Comparison of ENCODE assay signal across 9 cellular contexts in genomic region chr3:58434511-58434910, GRCh38. TPM values are rescaled to one million over a fixed set of nuclear protein-coding genes. Genes with fewer than 3 reads are reported as not detected.
DNase-seq lines count a peak whose midpoint lies in the region; ATAC-seq and TF ChIP-seq lines count a peak whose summit lies in the region.
"Had no signal": no experiment of that assay in that cellular context is flagged by ENCODE, and none has a peak within 500 bp of the region (broad histone marks: within the 10 kb centered on the region; RNA-seq: fewer than 3 reads in every experiment).

No MANE protein-coding gene starts in this region.

- H3K27ac Mint-ChIP-seq in CD8-positive, alpha-beta memory T cell: peak overlapping the region in 6 of 8 donors; percentile 9 to 97 (median 82)
- peak overlapping the region; percentile 98 for H3K27ac Mint-ChIP-seq in endodermal cell

- H4K20me1 ChIP-seq in PC-3 (ENCODE audit: low read length) (no peaks in the 10 kb centered on the region; the same call in 1 of the 2 replicates), osteoblast (ENCODE audit: insufficient read depth, low read length) (peaks cover 2% of the 10 kb centered on the region)

- DNase-seq in CD8-positive, alpha-beta memory T cell: no peak
- DNase-seq in PC-3 (no peak), endodermal cell (peak; percentile 86), osteoblast (ENCODE audit: insufficient read length, low spot score, missing footprints) (no peak), HCEC 1CT (no peak), activated gamma-delta T cell (lab: John Stamatoyannopoulos, UW) (no peak), posterior vena cava (ENCODE audit: low spot score) (no peak)
- DNase-seq in stimulated activated CD4-positive, alpha-beta T cell treated with anti-CD3 and anti-CD28 coated beads, Interleukin-4, amount 100 ng/mL, for 4 hours: no peak
- DNase-seq: activated CD4-positive, alpha-beta T cell treated with anti-CD3 and anti-CD28 coated beads, Interleukin-2, amount 50 U/mL, for 1 hour had no signal

- no peak overlapping the region for H3K4me3 ChIP-seq in CD8-positive, alpha-beta memory T cell (ENCODE audit: low read length)
- H3K4me3 ChIP-seq in PC-3 (ENCODE audit: low read length) (no peak overlapping the region), endodermal cell (ENCODE audit: low read length) (peak overlapping the region; percentile 6), osteoblast (ENCODE audit: insufficient read depth, low read length) (no peak overlapping the region)

- POLR2A ChIA-PET in CD8-positive, alpha-beta memory T cell (lab: Charles Lee): no interaction called here
- POLR2A ChIA-PET in PC-3 (lab: Charles Lee; ENCODE audit: unreplicated experiment): interaction anchor here (0.6 kb wide), 1 partner anchor 9 kb away, joined by 4 read pairs; no protein-coding TSS in a partner anchor

- H3K27ac ChIP-seq in CD8-positive, alpha-beta memory T cell (ENCODE audit: low read depth, low read length): no peak overlapping the region
- H3K27ac ChIP-seq in PC-3 (ENCODE audit: low read length): no peak overlapping the region
- H3K27ac ChIP-seq in endodermal cell (ENCODE audit: low read depth, low read length): peak overlapping the region; percentile 35
- H3K27ac ChIP-seq in osteoblast (ENCODE audit: low read depth, low read length): peak overlapping the region; percentile 64

- TF ChIP-seq CTCF in PC-3 (conservative IDR thresholded peaks at IDR 0.05; ENCODE audit: low read depth, low read length) (no peak), endodermal cell (conservative IDR thresholded peaks at IDR 0.05) (no peak), osteoblast (IDR thresholded peaks at IDR 0.05; ENCODE audit: extremely low read depth, low read depth, low read length) (no peak)

- H2AFZ ChIP-seq in PC-3 (ENCODE audit: low read length) (no peak overlapping the region), osteoblast (ENCODE audit: low read length) (no peak overlapping the region)

- CTCF ChIA-PET in CD8-positive, alpha-beta memory T cell (lab: Charles Lee): interaction anchor here (0.6 to 2.7 kb wide), 8 partner anchors 22 to 128 kb away, joined by 3 to 11 read pairs (median 4); partner anchors contain the start of genes HTD2, KCTD6 and RPP14
- CTCF ChIA-PET in PC-3 (lab: Charles Lee): interaction anchor here (0.5 kb wide), 1 partner anchor 134 kb away, joined by 4 read pairs; no protein-coding TSS in a partner anchor

- no peaks in the 10 kb centered on the region for H3K9me3 ChIP-seq in CD8-positive, alpha-beta memory T cell (ENCODE audit: low read length)
- H3K9me3 ChIP-seq in PC-3 (ENCODE audit: low read length) (no peaks in the 10 kb centered on the region), endodermal cell (ENCODE audit: control insufficient read depth, low read length) (peaks cover 5% of the 10 kb centered on the region), osteoblast (ENCODE audit: low read depth, low read length) (no peaks in the 10 kb centered on the region)

- H3K79me2 ChIP-seq in PC-3 (ENCODE audit: low read length) (peaks cover 25% of the 10 kb centered on the region), osteoblast (ENCODE audit: insufficient read depth, low read length) (peaks cover 25% of the 10 kb centered on the region)

- no peak for ATAC-seq in PC-3

- H3K9ac ChIP-seq in PC-3 (ENCODE audit: low read length) (no peak overlapping the region), endodermal cell (ENCODE audit: extremely low read depth, low read length, poor library complexity, severe bottlenecking) (peak overlapping the region; percentile 42)

- H3K36me3 Mint-ChIP-seq in CD8-positive, alpha-beta memory T cell: peaks cover 0 to 30% (median 5%) of the 10 kb centered on the region in 3 donors
- H3K36me3 Mint-ChIP-seq in endodermal cell (ENCODE audit: low read depth): peaks cover 28% of the 10 kb centered on the region

- H3K9me3 Mint-ChIP-seq in CD8-positive, alpha-beta memory T cell: no peaks in the 10 kb centered on the region
- H3K9me3 Mint-ChIP-seq in endodermal cell: peaks cover 1% of the 10 kb centered on the region

- H3K9me2 ChIP-seq in PC-3 (replicated peaks; ENCODE audit: low read length): no peaks in the 10 kb centered on the region

- H3K4me3 Mint-ChIP-seq in CD8-positive, alpha-beta memory T cell: peak overlapping the region in 6 of 7 donors; percentile 60 to 93 (median 86)
- peak overlapping the region; percentile 90 for H3K4me3 Mint-ChIP-seq in endodermal cell

- H3F3A ChIP-seq in PC-3 (ENCODE audit: low read length, unreplicated experiment): no peaks in the 10 kb centered on the region

- H3K4me1 ChIP-seq in CD8-positive, alpha-beta memory T cell (ENCODE audit: insufficient read depth, low read length): peaks cover 20% of the 10 kb centered on the region
- H3K4me1 ChIP-seq in PC-3 (ENCODE audit: insufficient read depth, low read length) (peaks cover 20% of the 10 kb centered on the region), endodermal cell (ENCODE audit: control insufficient read depth, insufficient read depth, low read length) (peaks cover 14% of the 10 kb centered on the region), osteoblast (ENCODE audit: insufficient read depth, low read length) (peaks cover 30% of the 10 kb centered on the region)

- BruUV-seq in PC-3 (replicated peaks; lab: Mats Ljungman, UMichigan): no TSS peak

- intact Hi-C loops in PC-3 (cut with micrococcal nuclease) (loop anchor here (2.0 kb wide), 1 partner anchor 36 kb away; no protein-coding TSS in a partner anchor), posterior vena cava (cut with DNase I) (loop anchor here in 1 of 2 donors (10.0 kb wide), 1 partner anchor 60 kb away; the partner anchor contains the start of gene KCTD6)

- WGBS in endodermal cell (ENCODE audit: insufficient coverage in 1 of 2, insufficient read length in 1 of 2), 2 experiments: 40 to 66% methylated on average over 2 to 11 of the region's 11 CpGs

- H3K4me2 ChIP-seq in PC-3 (ENCODE audit: low read length): peak overlapping the region; percentile 74; the same call in 1 of the 2 replicates
- H3K4me2 ChIP-seq in osteoblast (ENCODE audit: insufficient read depth, low read length): no peak overlapping the region

- no peaks in the 10 kb centered on the region for H3K27me3 ChIP-seq in CD8-positive, alpha-beta memory T cell (ENCODE audit: insufficient read depth, low read length, poor library complexity, severe bottlenecking)
- H3K27me3 ChIP-seq in PC-3 (ENCODE audit: low read length) (no peaks in the 10 kb centered on the region), endodermal cell (ENCODE audit: control insufficient read depth, insufficient read depth, low read length, poor library complexity, severe bottlenecking) (no peaks in the 10 kb centered on the region), osteoblast (ENCODE audit: insufficient read depth, low read length) (no peaks in the 10 kb centered on the region)

- H3K36me3 ChIP-seq in CD8-positive, alpha-beta memory T cell (ENCODE audit: insufficient read depth, low read length): peaks cover 23% of the 10 kb centered on the region
- H3K36me3 ChIP-seq in PC-3 (ENCODE audit: low read depth, low read length) (peaks cover 26% of the 10 kb centered on the region), endodermal cell (ENCODE audit: control insufficient read depth, insufficient read depth, low read length) (peaks cover 28% of the 10 kb centered on the region), osteoblast (ENCODE audit: insufficient read depth, low read length) (peaks cover 24% of the 10 kb centered on the region)

- peaks cover 15 to 33% (median 26%) of the 10 kb centered on the region in 3 donors for H3K4me1 Mint-ChIP-seq in CD8-positive, alpha-beta memory T cell
- H3K4me1 Mint-ChIP-seq in endodermal cell: peaks cover 37% of the 10 kb centered on the region

- peaks cover 0 to 2% of the 10 kb centered on the region in 2 donors for H3K27me3 Mint-ChIP-seq in CD8-positive, alpha-beta memory T cell
- no peaks in the 10 kb centered on the region for H3K27me3 Mint-ChIP-seq in endodermal cell (ENCODE audit: insufficient read depth)

RNA-seq across cellular contexts. Expression of gene PDHB, which starts 0.9 kb away (rescaled TPM):
- total RNA-seq in CD8-positive, alpha-beta memory T cell: 10 to 100 TPM; 64.2 to 64.8 TPM
- 91.2 TPM for polyA plus RNA-seq in CD8-positive, alpha-beta memory T cell
- 103 and 140 TPM in 2 replicates for total RNA-seq in PC-3 (2014; rRNA removed)
- total RNA-seq in endodermal cell: 100 to 1,000 TPM; 127 to 159 TPM
- 108 TPM for polyA plus RNA-seq in endodermal cell (2013, experiment 1 of 2)
- polyA plus RNA-seq in endodermal cell (2013, experiment 2 of 2): 102 TPM
- total RNA-seq in osteoblast: 68.4 and 78.2 TPM in 2 replicates
- total RNA-seq in posterior vena cava: 10 to 100 TPM; 60.4 to 68.7 TPM

RNA-seq across cellular contexts. Expression of gene KCTD6, which starts 57.4 kb away (rescaled TPM):
- 1 to 10 TPM; 5.5 to 5.9 TPM for total RNA-seq in CD8-positive, alpha-beta memory T cell
- polyA plus RNA-seq in CD8-positive, alpha-beta memory T cell: 12.2 TPM
- 13.1 and 13.6 TPM in 2 replicates for total RNA-seq in PC-3 (2014; rRNA removed)
- total RNA-seq in endodermal cell: 10 to 100 TPM; 17.9 to 20.4 TPM
- polyA plus RNA-seq in endodermal cell (2013, experiment 1 of 2): 32.2 TPM
- polyA plus RNA-seq in endodermal cell (2013, experiment 2 of 2): 30.6 TPM
- total RNA-seq in osteoblast: 8.0 and 10.6 TPM in 2 replicates
- 10 to 100 TPM in 1 of 2 donors, 1 to 10 TPM in 1; 7.5 to 10.6 TPM for total RNA-seq in posterior vena cava

Comparison
In these comparisons a context has a peak if more than half of its experiments do, and no peak if none do; other contexts are left out.
1. H3K27ac ChIP-seq: peak in endodermal cell (single experiment) and osteoblast (single experiment); none in CD8-positive, alpha-beta memory T cell (single experiment) and PC-3 (single experiment).